ENCODE assay signal across 1 cellular context in the genomic region with DNA sequence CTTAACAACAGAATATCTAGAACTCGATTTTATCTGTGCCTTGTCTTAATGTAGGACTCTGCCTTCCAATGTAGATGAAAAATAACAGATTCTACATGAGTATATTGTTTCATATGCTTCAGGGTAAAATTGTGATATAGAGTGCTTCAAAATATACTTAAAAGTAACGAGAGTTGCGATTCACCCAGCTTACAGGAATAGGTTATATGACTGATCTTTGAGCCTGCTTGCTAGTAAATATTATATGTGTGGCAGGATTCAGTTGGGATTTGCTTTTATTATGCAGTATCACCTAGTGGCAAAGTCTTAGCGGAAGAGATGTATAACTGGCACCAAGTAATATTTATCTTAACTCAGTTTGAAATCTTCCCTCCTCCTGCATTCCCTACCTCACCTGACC.
TF ChIP-seq lines count a peak whose summit lies in the region.

No MANE protein-coding gene starts in this region.

TF ChIP-seq in WTC11, 78 proteins besides CTCF, POLR2A, EP300 and RAD21 (continued from another document):
- TF ChIP-seq MAX (CRISPR knock-in tag; IDR thresholded peaks at IDR 0.05) (no peak), ELF4 (CRISPR knock-in tag; IDR thresholded peaks at IDR 0.05; ENCODE audit: low read depth) (no peak), GABPB1 (CRISPR knock-in tag; IDR thresholded peaks at IDR 0.05) (no peak)
